Comparison of ENCODE assay signal across 34 cellular contexts in genomic region chr1:193574925-193575324, GRCh38.
"Had no signal": no experiment of that assay in that cellular context is flagged by ENCODE, and none has a peak within 500 bp of the region (broad histone marks: within the 10 kb centered on the region; RNA-seq: fewer than 3 reads in every experiment).

No MANE protein-coding gene starts in this region.

- H3K4me3 ChIP-seq: MG63 had no signal

- H3K36me3 ChIP-seq: MG63 had no signal

- DNase-seq: Karpas-422, Kasumi-1, MG63, MM.1S, MV-4-11, NCI-H1048, NCI-H1092, NCI-H1092 treated with DMSO at 0.1 percent for 48 hours, NCI-H1105, NCI-H1105 treated with DMSO at 0.1 percent for 48 hours, NCI-H1417, NCI-H1417 treated with DMSO at 0.1 percent for 48 hours, NCI-H1436, NCI-H1436 treated with DMSO at 0.1 percent for 48 hours, NCI-H146, NCI-H1694, NCI-H1694 treated with DMSO at 0.1 percent for 48 hours, NCI-H187, NCI-H187 treated with DMSO at 0.1 percent for 48 hours, NCI-H1930, NCI-H2029, NCI-H2029 treated with DMSO at 0.1 percent for 48 hours, NCI-H2081, NCI-H2081 treated with DMSO at 0.1 percent for 48 hours, NCI-H2107, NCI-H2171, NCI-H2171 treated with DMSO at 0.1 percent for 48 hours, NCI-H2227 treated with DMSO at 0.1 percent for 48 hours, NCI-H226, NCI-H345, NCI-H446, NCI-H446 treated with DMSO at 0.1 percent for 48 hours, NCI-H510A, NCI-H510A treated with DMSO at 0.1 percent for 48 hours had no signal

- H3K9me3 ChIP-seq: MG63 had no signal
